9 cellular contexts compared by ENCODE assay signal in the genomic region with DNA sequence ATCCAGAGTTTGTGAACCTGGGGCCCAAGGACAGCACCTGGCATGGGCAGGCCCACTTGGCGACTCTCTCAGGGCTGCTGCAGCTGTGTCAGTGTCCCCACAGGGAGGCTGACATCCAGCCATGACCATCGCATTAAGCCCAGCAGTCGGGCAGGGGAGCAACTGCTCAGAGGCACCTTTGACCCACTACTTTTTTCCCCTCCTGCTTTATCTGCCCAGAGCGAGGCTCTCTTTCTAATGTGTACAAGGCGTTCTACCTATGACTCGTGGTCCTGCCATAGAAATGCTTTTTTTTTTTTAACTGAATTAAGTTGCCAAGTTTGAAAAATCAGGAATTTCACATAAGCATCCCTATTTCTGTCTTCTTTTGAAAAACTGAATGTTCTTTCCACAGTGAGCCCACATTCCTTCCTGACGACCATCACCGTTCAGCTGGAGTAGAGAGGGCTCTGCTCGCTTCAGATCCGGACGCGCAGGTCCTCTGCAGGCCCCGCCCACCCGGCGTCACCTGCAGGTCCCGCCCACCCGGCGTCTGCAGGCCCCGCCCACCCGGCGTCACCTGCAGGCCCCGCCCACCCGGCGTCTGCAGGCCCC. TPM values are rescaled to one million over a fixed set of nuclear protein-coding genes. Genes with fewer than 3 reads are reported as not detected.
A peak's percentile ranks its signal among the peaks of the same experiment; 100 is the strongest.
DNase-seq lines count a peak whose midpoint lies in the region; ATAC-seq and TF ChIP-seq lines count a peak whose summit lies in the region.
"Had no signal": no experiment of that assay in that cellular context is flagged by ENCODE, and none has a peak within 500 bp of the region (broad histone marks: within the 10 kb centered on the region; RNA-seq: fewer than 3 reads in every experiment).

No MANE protein-coding gene starts in this region.

- no peak overlapping the region for H3K27ac ChIP-seq in lung (ENCODE audit: low read depth in 1 of 2, low read length in 1 of 2)
- H3K27ac ChIP-seq: BLaER1 had no signal

- H3K27ac Mint-ChIP-seq in activated CD4-positive, alpha-beta T cell treated with anti-CD3 and anti-CD28 coated beads for 36 hours, result no peak overlapping the region
- no peak overlapping the region for H3K27ac Mint-ChIP-seq in endothelial cell (ENCODE audit: unreplicated experiment)

- no peaks in the 10 kb centered on the region for H3K36me3 Mint-ChIP-seq in activated CD4-positive, alpha-beta T cell treated with anti-CD3 and anti-CD28 coated beads for 36 hours (ENCODE audit: low read depth)
- H3K36me3 Mint-ChIP-seq in endothelial cell (ENCODE audit: low read depth, unreplicated experiment), result no peaks in the 10 kb centered on the region

- CTCF ChIA-PET in activated CD4-positive, alpha-beta T cell treated with anti-CD3 and anti-CD28 coated beads for 36 hours (lab: Charles Lee), result interaction anchor here (0.6 kb wide), 1 partner anchor 487 kb away, joined by 3 read pairs; no protein-coding TSS in a partner anchor

- peak; percentile 76 for ATAC-seq in activated CD4-positive, alpha-beta T cell treated with anti-CD3 and anti-CD28 coated beads for 36 hours
- ATAC-seq in GM21737 (IDR thresholded peaks at IDR 0.05; ENCODE audit: unreplicated experiment), result peak; percentile 69
- ATAC-seq in lung (ENCODE audit: insufficient read depth, low FRiP score), result peak; percentile 55
- no peak for ATAC-seq in HG03457 (IDR thresholded peaks at IDR 0.05; ENCODE audit: unreplicated experiment)

- H3K4me1 Mint-ChIP-seq in activated CD4-positive, alpha-beta T cell treated with anti-CD3 and anti-CD28 coated beads for 36 hours, result peaks cover 8% of the 10 kb centered on the region
- H3K4me1 Mint-ChIP-seq in endothelial cell (ENCODE audit: unreplicated experiment), result peaks cover 9% of the 10 kb centered on the region

- no peaks in the 10 kb centered on the region for H3K27me3 ChIP-seq in lung (ENCODE audit: control insufficient read depth, insufficient read depth)
- H3K27me3 ChIP-seq: BLaER1 had no signal

- peak; percentile 6 for DNase-seq in activated CD4-positive, alpha-beta T cell treated with anti-CD3 and anti-CD28 coated beads for 36 hours
- no peak for DNase-seq in activated CD4-positive, alpha-beta T cell treated with anti-CD3 and anti-CD28 coated beads, Interleukin-2, amount 50 U/mL, for 1 hour
- DNase-seq in NCI-H128 (lab: John Stamatoyannopoulos, UW; ENCODE audit: unreplicated experiment) (peak; percentile 26), lung (ENCODE audit: low spot score) (peak; percentile 65), endothelial cell (ENCODE audit: low spot score) (no peak)
- DNase-seq in activated naive CD8-positive, alpha-beta T cell treated with anti-CD3 and anti-CD28 coated beads, Interleukin-2, amount 50 U/mL, for 16 hours (ENCODE audit: low read depth, low spot score), result peak; percentile 39

- POLR2A ChIA-PET in activated CD4-positive, alpha-beta T cell treated with anti-CD3 and anti-CD28 coated beads for 36 hours (lab: Charles Lee), result no interaction called here

- WGBS in lung, 2 donors, result 19 to 45% methylated on average over 12 to 23 of the region's 24 CpGs

- peaks cover 0 to 3% of the 10 kb centered on the region in 2 donors for H3K4me1 ChIP-seq in lung (ENCODE audit: control insufficient read depth in 2 of 2, insufficient read depth in 2 of 2, low read length in 2 of 2)
- H3K4me1 ChIP-seq: BLaER1 had no signal

- H3K9me3 ChIP-seq in lung (ENCODE audit: control insufficient read depth in 2 of 2, insufficient read depth in 1 of 2, low read length in 1 of 2), result no peaks in the 10 kb centered on the region
- H3K9me3 ChIP-seq: BLaER1 had no signal

- intact Hi-C loops in activated CD4-positive, alpha-beta T cell treated with anti-CD3 and anti-CD28 coated beads for 36 hours (cut with DNase I, micrococcal nuclease), result loop anchor here (1.0 to 5.0 kb wide), 4 partner anchors 20 to 486 kb away; partner anchors contain the start of genes ENOSF1 (in 1 of the 2) and THOC1 (in 1 of the 2)

- H3K4me3 ChIP-seq in lung, result no peak overlapping the region
- H3K4me3 ChIP-seq: BLaER1 had no signal

- H3K36me3 ChIP-seq in lung (ENCODE audit: control insufficient read depth in 2 of 2, insufficient read depth in 2 of 2, low read length in 2 of 2), result no peaks in the 10 kb centered on the region
- H3K36me3 ChIP-seq: BLaER1 had no signal

- no peak for TF ChIP-seq CTCF in lung (IDR thresholded peaks at IDR 0.05; ENCODE audit: control extremely low read depth, extremely low read depth)
- no peak for TF ChIP-seq CTCF in endothelial cell (IDR thresholded peaks at IDR 0.05; ENCODE audit: unreplicated experiment)

- H3K4me3 Mint-ChIP-seq in activated CD4-positive, alpha-beta T cell treated with anti-CD3 and anti-CD28 coated beads for 36 hours, result no peak overlapping the region
- H3K4me3 Mint-ChIP-seq in endothelial cell (ENCODE audit: unreplicated experiment), result no peak overlapping the region

- H3K9me3 Mint-ChIP-seq in activated CD4-positive, alpha-beta T cell treated with anti-CD3 and anti-CD28 coated beads for 36 hours (ENCODE audit: low read depth), result no peaks in the 10 kb centered on the region
- no peaks in the 10 kb centered on the region for H3K9me3 Mint-ChIP-seq in endothelial cell (ENCODE audit: unreplicated experiment)

- peaks cover 20% of the 10 kb centered on the region for H3K27me3 Mint-ChIP-seq in activated CD4-positive, alpha-beta T cell treated with anti-CD3 and anti-CD28 coated beads for 36 hours
- peaks cover 4% of the 10 kb centered on the region for H3K27me3 Mint-ChIP-seq in endothelial cell (ENCODE audit: unreplicated experiment)

RNA-seq across cellular contexts. Expression of gene CLUL1, which starts 0.4 kb away (rescaled TPM):
- total RNA-seq in activated CD4-positive, alpha-beta T cell treated with anti-CD3 and anti-CD28 coated beads for 36 hours, result not detected
- total RNA-seq in lung (1 to 10 TPM; 1.3 to 5.4 TPM), endothelial cell (ENCODE audit: unreplicated experiment) (3.8 TPM)
- 1 to 10 TPM in 1 of 2 donors, under 1 TPM in 1; 0.81 to 1.1 TPM for polyA plus RNA-seq in lung

RNA-seq across cellular contexts. Expression of gene CETN1, which starts 16.2 kb away (rescaled TPM):
- total RNA-seq in activated CD4-positive, alpha-beta T cell treated with anti-CD3 and anti-CD28 coated beads for 36 hours, result not detected
- total RNA-seq in lung (not detected), endothelial cell (ENCODE audit: unreplicated experiment) (not detected)
- not detected for polyA plus RNA-seq in lung

Comparison
In these comparisons a context has a peak if more than half of its experiments do, and no peak if none do; other contexts are left out.
1. DNase-seq: peak in activated CD4-positive, alpha-beta T cell treated with anti-CD3 and anti-CD28 coated beads for 36 hours (single experiment), NCI-H128 (single experiment), activated naive CD8-positive, alpha-beta T cell treated with anti-CD3 and anti-CD28 coated beads, Interleukin-2, amount 50 U/mL, for 16 hours (single experiment) and lung (single experiment); none in activated CD4-positive, alpha-beta T cell treated with anti-CD3 and anti-CD28 coated beads, Interleukin-2, amount 50 U/mL, for 1 hour (single experiment) and endothelial cell (single experiment).